In the genomic region with DNA sequence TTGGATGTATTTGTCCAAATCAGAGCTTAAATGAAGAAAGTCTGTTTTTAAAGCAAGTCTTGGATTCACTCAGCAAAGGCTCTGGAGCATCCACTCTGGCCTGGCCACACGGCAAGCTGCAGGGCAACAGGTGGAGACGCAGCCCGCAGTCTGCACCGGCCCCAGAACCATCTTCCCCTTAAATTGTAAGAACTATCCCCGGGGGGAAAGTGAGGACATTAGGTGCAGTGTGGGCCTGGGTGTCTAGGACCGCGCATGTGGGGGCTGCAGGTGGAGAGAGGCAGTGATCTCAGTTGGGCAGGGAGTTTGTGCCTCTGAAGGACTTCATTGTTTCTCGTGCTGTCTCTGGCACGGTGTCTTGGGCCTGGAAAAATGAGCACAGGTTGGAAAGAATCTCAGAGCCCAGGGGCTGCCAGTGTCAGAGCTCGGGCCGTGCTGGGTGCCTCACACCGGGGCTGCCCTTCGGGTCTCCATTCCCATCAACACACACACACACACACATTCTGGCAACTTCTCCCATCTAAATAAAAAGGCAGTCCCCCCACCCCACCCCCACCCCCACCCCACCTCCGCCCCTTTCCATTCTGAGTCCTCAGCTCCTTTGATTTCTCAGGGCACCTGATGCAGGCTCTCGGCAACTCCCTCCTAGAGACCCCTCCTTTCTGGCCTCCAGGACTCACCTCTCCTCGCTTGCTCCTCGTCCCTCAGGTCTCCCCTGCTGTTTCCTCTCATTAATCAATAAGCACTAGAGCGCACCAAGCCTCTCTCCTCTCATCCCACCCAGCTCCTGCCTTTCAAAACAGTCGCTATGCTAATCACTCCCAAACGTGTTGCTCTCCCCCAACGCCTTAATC, we compare ENCODE assay signal across 29 cellular contexts. TPM values are rescaled to one million over a fixed set of nuclear protein-coding genes. Genes with fewer than 3 reads are reported as not detected.
"Had no signal": no experiment of that assay in that cellular context is flagged by ENCODE, and none has a peak within 500 bp of the region (broad histone marks: within the 10 kb centered on the region; RNA-seq: fewer than 3 reads in every experiment).

No MANE protein-coding gene starts in this region.

- H3K4me1 Mint-ChIP-seq: activated CD8-positive, alpha-beta memory T cell treated with anti-CD3 and anti-CD28 coated beads, Interleukin-2, amount 10 ng/mL, durations not matched to agents 7 days and 5 days; brain had no signal

- H3K4me3 Mint-ChIP-seq: activated CD4-positive, alpha-beta T cell treated with anti-CD3 and anti-CD28 coated beads for 36 hours; activated CD8-positive, alpha-beta memory T cell treated with anti-CD3 and anti-CD28 coated beads, Interleukin-2, amount 10 ng/mL, durations not matched to agents 7 days and 5 days; activated CD8-positive, alpha-beta T cell treated with anti-CD3 and anti-CD28 coated beads, Interleukin-2, amount 10 ng/mL, durations not matched to agents 7 days and 5 days; brain; effector memory CD8-positive, alpha-beta T cell; naive B cell; nephron progenitor cell; T-helper 2 cell treated with Interferon-gamma antibody and Interleukin-4, amounts not matched to agents 5 μg/mL and 100 μg/mL, for 36 hours had no signal

- H3K27ac ChIP-seq: adrenal gland, cardiac muscle cell, coronary artery, heart right ventricle, pancreas, spleen, transverse colon had no signal

- H3K4me1 ChIP-seq: adrenal gland, heart right ventricle, pancreas had no signal

- H3K36me3 Mint-ChIP-seq: activated CD8-positive, alpha-beta memory T cell treated with anti-CD3 and anti-CD28 coated beads, Interleukin-2, amount 10 ng/mL, durations not matched to agents 7 days and 5 days; brain; naive B cell had no signal

- H3K9me3 ChIP-seq: adrenal gland, heart right ventricle, pancreas, transverse colon had no signal

- H3K36me3 ChIP-seq: adrenal gland, cardiac muscle cell, heart right ventricle, pancreas, spleen, transverse colon had no signal

- H3K27ac Mint-ChIP-seq: activated CD4-positive, alpha-beta T cell treated with anti-CD3 and anti-CD28 coated beads for 36 hours; activated CD8-positive, alpha-beta memory T cell treated with anti-CD3 and anti-CD28 coated beads, Interleukin-2, amount 10 ng/mL, durations not matched to agents 7 days and 5 days; activated CD8-positive, alpha-beta T cell treated with anti-CD3 and anti-CD28 coated beads, Interleukin-2, amount 10 ng/mL, durations not matched to agents 7 days and 5 days; activated naive CD4-positive, alpha-beta T cell treated with anti-CD3 and anti-CD28 coated beads, Interleukin-2, amount 50 U/mL, for 72 hours; naive B cell; T-helper 2 cell treated with Interferon-gamma antibody and Interleukin-4, amounts not matched to agents 5 μg/mL and 100 μg/mL, for 36 hours had no signal

- H3K4me3 ChIP-seq: adrenal gland, cardiac muscle cell, coronary artery, heart right ventricle, pancreas, spleen, transverse colon had no signal

- DNase-seq: activated CD4-positive, alpha-beta T cell treated with anti-CD3 and anti-CD28 coated beads for 36 hours; activated CD4-positive, CD25-positive, alpha-beta regulatory T cell; activated CD8-positive, alpha-beta memory T cell treated with anti-CD3 and anti-CD28 coated beads, Interleukin-2, amount 10 ng/mL, durations not matched to agents 7 days and 5 days; activated CD8-positive, alpha-beta T cell treated with anti-CD3 and anti-CD28 coated beads, Interleukin-2, amount 10 ng/mL, durations not matched to agents 7 days and 5 days; activated naive CD4-positive, alpha-beta T cell; activated T-cell treated with anti-CD3 and anti-CD28 coated beads, Interleukin-2, amount 50 U/mL, for 48 hours; adrenal gland; aorta; effector memory CD8-positive, alpha-beta T cell; heart right ventricle; left ventricle myocardium superior; naive B cell; nephron progenitor cell; right cardiac atrium; spleen; stimulated activated naive CD4-positive, alpha-beta T cell; T-helper 1 cell; transverse colon had no signal

- FAIRE-seq: islet of Langerhans, pancreas had no signal

- H3K9me3 Mint-ChIP-seq: effector memory CD8-positive, alpha-beta T cell; T-helper 2 cell treated with Interferon-gamma antibody and Interleukin-4, amounts not matched to agents 5 μg/mL and 100 μg/mL, for 36 hours had no signal

RNA-seq across cellular contexts. Expression of gene FOXF2, which starts 48.4 kb away (rescaled TPM):
- total RNA-seq: activated CD4-positive, alpha-beta T cell treated with anti-CD3 and anti-CD28 coated beads for 36 hours; activated CD8-positive, alpha-beta memory T cell treated with anti-CD3 and anti-CD28 coated beads, Interleukin-2, amount 10 ng/mL, durations not matched to agents 7 days and 5 days; activated CD8-positive, alpha-beta T cell treated with anti-CD3 and anti-CD28 coated beads, Interleukin-2, amount 10 ng/mL, durations not matched to agents 7 days and 5 days; activated naive CD4-positive, alpha-beta T cell treated with anti-CD3 and anti-CD28 coated beads, Interleukin-2, amount 50 U/mL, for 72 hours; endothelial cell of umbilical vein; fibroblast of villous mesenchyme; left ventricle myocardium superior; lung microvascular endothelial cell; pulmonary artery endothelial cell; spleen had no signal
- polyA plus RNA-seq: aorta, endothelial cell of umbilical vein, spleen had no signal
